Comparison of ENCODE assay signal across 12 cellular contexts in the genomic region with DNA sequence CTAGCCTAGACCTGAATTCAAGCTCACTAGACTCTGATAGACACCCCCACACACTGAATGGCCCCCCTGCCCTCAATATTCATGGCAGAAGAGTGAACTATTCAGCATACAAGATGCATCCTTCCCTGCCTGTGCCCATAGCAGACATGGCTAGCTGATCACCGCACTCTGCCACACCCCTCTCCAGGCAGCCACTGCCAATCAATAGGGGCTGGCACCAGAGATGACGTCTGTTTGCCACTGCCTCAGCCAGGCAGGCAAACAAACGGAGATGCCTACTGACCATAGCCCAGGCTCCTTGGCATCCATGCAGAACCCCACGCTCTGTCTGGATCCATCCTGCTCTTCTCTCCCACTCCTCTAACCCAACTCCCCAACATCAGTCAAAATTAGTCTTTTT. TPM values are rescaled to one million over a fixed set of nuclear protein-coding genes. Genes with fewer than 3 reads are reported as not detected.
DNase-seq lines count a peak whose midpoint lies in the region; ATAC-seq, FAIRE-seq and TF ChIP-seq lines count a peak whose summit lies in the region.
"Had no signal": no experiment of that assay in that cellular context is flagged by ENCODE, and none has a peak within 500 bp of the region (broad histone marks: within the 10 kb centered on the region; RNA-seq: fewer than 3 reads in every experiment).

No MANE protein-coding gene starts in this region.

- peak; percentile 46 for DNase-seq in Daoy (ENCODE audit: low read depth)
- DNase-seq in Jurkat, Clone E6-1 (ENCODE audit: low read depth, low spot score) = peak; percentile 34
- no peak for DNase-seq in T-helper 17 cell
- peak; percentile 65 to 80 (median 77) for DNase-seq in right lobe of liver
- DNase-seq in mesothelial cell of epicardium (ENCODE audit: low spot score in 2 of 2, unreplicated experiment in 2 of 2) = no peak
- no peak for DNase-seq in GM12891 (ENCODE audit: insufficient read length, low spot score)
- DNase-seq: activated naive CD4-positive, alpha-beta T cell treated with anti-CD3 and anti-CD28 coated beads for 36 hours; DMS153; KG1 had no signal

- H3K27ac ChIP-seq in right lobe of liver = no peak overlapping the region
- H3K27ac ChIP-seq: hepatocyte, skin epidermis had no signal

- H3K36me3 Mint-ChIP-seq in T-helper 17 cell (ENCODE audit: low read depth) = no peaks in the 10 kb centered on the region
- H3K36me3 Mint-ChIP-seq in mesothelial cell of epicardium = peaks cover 5% of the 10 kb centered on the region

- TF ChIP-seq POLR2A in right lobe of liver (IDR thresholded peaks at IDR 0.05) (no peak), GM12891 (IDR thresholded peaks at IDR 0.05; ENCODE audit: low read depth, low read length) (no peak)

- 28% methylated on average over 4 of the region's 4 CpGs for WGBS in right lobe of liver (ENCODE audit: insufficient coverage, low coverage, low lambda C conversion rate, missing lambda C conversion rate)

- H3K9me3 Mint-ChIP-seq in mesothelial cell of epicardium = no peaks in the 10 kb centered on the region
- H3K9me3 Mint-ChIP-seq: activated naive CD4-positive, alpha-beta T cell treated with anti-CD3 and anti-CD28 coated beads for 36 hours had no signal

- H3K4me1 Mint-ChIP-seq in T-helper 17 cell (peaks cover 9% of the 10 kb centered on the region), mesothelial cell of epicardium (no peaks in the 10 kb centered on the region)

- no peaks in the 10 kb centered on the region for H3K9me3 ChIP-seq in T-helper 17 cell (ENCODE audit: control insufficient read depth, low read length, poor library complexity, severe bottlenecking)
- no peaks in the 10 kb centered on the region for H3K9me3 ChIP-seq in right lobe of liver

- H3K4me3 ChIP-seq in Jurkat, Clone E6-1 (ENCODE audit: low read length) = no peak overlapping the region
- no peak overlapping the region for H3K4me3 ChIP-seq in right lobe of liver
- H3K4me3 ChIP-seq: hepatocyte, skin epidermis had no signal

- TF ChIP-seq CTCF in right lobe of liver (IDR thresholded peaks at IDR 0.05) (no peak), mesothelial cell of epicardium (IDR thresholded peaks at IDR 0.05; ENCODE audit: unreplicated experiment) (no peak)

- no peaks in the 10 kb centered on the region for H3K27me3 Mint-ChIP-seq in T-helper 17 cell
- H3K27me3 Mint-ChIP-seq in mesothelial cell of epicardium (ENCODE audit: low read depth) = no peaks in the 10 kb centered on the region

- no peak overlapping the region for H3K27ac Mint-ChIP-seq in T-helper 17 cell
- no peak overlapping the region for H3K27ac Mint-ChIP-seq in mesothelial cell of epicardium
- H3K27ac Mint-ChIP-seq: activated naive CD4-positive, alpha-beta T cell treated with anti-CD3 and anti-CD28 coated beads for 36 hours had no signal

- peaks cover 0 to 9% (median 4%) of the 10 kb centered on the region in 4 donors for H3K4me1 ChIP-seq in right lobe of liver

- ATAC-seq in T-helper 17 cell (peak; percentile 36), right lobe of liver (peak; percentile 62 to 77 (median 69)), GM21367 (IDR thresholded peaks at IDR 0.05; ENCODE audit: unreplicated experiment) (no peak)

- intact Hi-C loops in right lobe of liver (cut with DNase I) = no loop called here

- H3K4me3 Mint-ChIP-seq in T-helper 17 cell (no peak overlapping the region), mesothelial cell of epicardium (no peak overlapping the region)
- H3K4me3 Mint-ChIP-seq: activated naive CD4-positive, alpha-beta T cell treated with anti-CD3 and anti-CD28 coated beads for 36 hours had no signal

- FAIRE-seq in GM12891 (lab: Jason Lieb, UNC) = no peak

- peaks cover 0 to 5% (median 2%) of the 10 kb centered on the region in 4 donors for H3K36me3 ChIP-seq in right lobe of liver

- no peaks in the 10 kb centered on the region for H3K27me3 ChIP-seq in right lobe of liver
- H3K27me3 ChIP-seq: hepatocyte had no signal

TF ChIP-seq in GM12891, 5 proteins besides CTCF, POLR2A, EP300 and RAD21:
- TF ChIP-seq POU2F2 (IDR thresholded peaks at IDR 0.05; ENCODE audit: low read depth, low read length) (no peak), PAX5 (IDR thresholded peaks at IDR 0.05; ENCODE audit: insufficient read depth, low read length, severe bottlenecking) (no peak), POLR2AphosphoS5 (IDR thresholded peaks at IDR 0.05; ENCODE audit: low read depth, low read length) (no peak), SPI1 (IDR thresholded peaks at IDR 0.05; ENCODE audit: low read depth, low read length) (no peak), TAF1 (IDR thresholded peaks at IDR 0.05; ENCODE audit: low read depth, low read length) (no peak)

RNA-seq across cellular contexts. Expression of a gene that starts 13.8 kb away (rescaled TPM):
- 0.27 TPM in 1 of 2 replicates, not detected in the other for total RNA-seq in Daoy (2014; rRNA removed; shearing (Covaris generic))
- polyA plus RNA-seq in Jurkat, Clone E6-1 (2012; ENCODE audit: insufficient read depth, insufficient read length) = 3.6 TPM
- total RNA-seq in T-helper 17 cell (under 1 TPM; 0.47 to 0.76 TPM), right lobe of liver (1 to 10 TPM in 2 of 6 experiments, not detected in 4; 1.3 to 1.7 TPM), mesothelial cell of epicardium (3.4 to 3.9 TPM (median 3.9 TPM) in 3 replicates)
- polyA plus RNA-seq in GM12891 (2012; ENCODE audit: low read depth, missing spikeins) = 0.87 TPM

RNA-seq across cellular contexts. Expression of a gene that starts 42.6 kb away (rescaled TPM):
- 46.5 and 55.0 TPM in 2 replicates for total RNA-seq in Daoy (2014; rRNA removed; shearing (Covaris generic))
- 76.2 TPM for polyA plus RNA-seq in Jurkat, Clone E6-1 (2012; ENCODE audit: insufficient read depth, insufficient read length)
- total RNA-seq in T-helper 17 cell (10 to 100 TPM; 22.2 to 26.1 TPM), right lobe of liver (10 to 100 TPM; 12.3 to 37.0 (median 17.2) TPM), mesothelial cell of epicardium (35.4 to 38.1 TPM (median 36.2 TPM) in 3 replicates)
- polyA plus RNA-seq in GM12891 (2012; ENCODE audit: low read depth, missing spikeins) = 12.8 TPM

Comparison
In these comparisons a context has a peak if more than half of its experiments do, and no peak if none do; other contexts are left out.
1. DNase-seq: peak in Daoy (single experiment), Jurkat, Clone E6-1 (single experiment) and right lobe of liver (3 of 3); none in T-helper 17 cell (0 of 3), mesothelial cell of epicardium (0 of 2) and GM12891 (single experiment).